Comparison of ENCODE assay signal across 1 cellular context in the genomic region with DNA sequence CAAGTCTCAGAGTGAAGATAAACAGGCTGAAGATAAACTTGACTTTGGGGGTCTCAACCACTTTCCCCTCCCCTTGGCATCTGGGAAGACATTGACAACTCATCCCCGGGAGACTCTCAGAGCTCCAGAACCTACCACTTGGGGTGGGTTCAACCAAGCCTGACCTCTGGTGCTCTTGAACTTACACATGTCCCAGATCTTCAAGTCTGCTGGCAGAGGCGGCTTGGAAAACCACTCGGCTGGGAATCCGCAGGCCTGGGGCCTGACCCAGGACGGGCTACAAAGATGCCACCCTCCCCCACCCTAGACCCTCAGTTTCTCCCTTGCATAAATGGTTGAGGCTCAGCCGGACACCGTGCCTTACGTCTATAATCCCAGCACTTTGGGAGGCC.
TF ChIP-seq lines count a peak whose summit lies in the region.

No MANE protein-coding gene starts in this region.

TF ChIP-seq in A549, 52 proteins besides CTCF, POLR2A, EP300 and RAD21 (continued from another document):
- TF ChIP-seq, protein P1, sequence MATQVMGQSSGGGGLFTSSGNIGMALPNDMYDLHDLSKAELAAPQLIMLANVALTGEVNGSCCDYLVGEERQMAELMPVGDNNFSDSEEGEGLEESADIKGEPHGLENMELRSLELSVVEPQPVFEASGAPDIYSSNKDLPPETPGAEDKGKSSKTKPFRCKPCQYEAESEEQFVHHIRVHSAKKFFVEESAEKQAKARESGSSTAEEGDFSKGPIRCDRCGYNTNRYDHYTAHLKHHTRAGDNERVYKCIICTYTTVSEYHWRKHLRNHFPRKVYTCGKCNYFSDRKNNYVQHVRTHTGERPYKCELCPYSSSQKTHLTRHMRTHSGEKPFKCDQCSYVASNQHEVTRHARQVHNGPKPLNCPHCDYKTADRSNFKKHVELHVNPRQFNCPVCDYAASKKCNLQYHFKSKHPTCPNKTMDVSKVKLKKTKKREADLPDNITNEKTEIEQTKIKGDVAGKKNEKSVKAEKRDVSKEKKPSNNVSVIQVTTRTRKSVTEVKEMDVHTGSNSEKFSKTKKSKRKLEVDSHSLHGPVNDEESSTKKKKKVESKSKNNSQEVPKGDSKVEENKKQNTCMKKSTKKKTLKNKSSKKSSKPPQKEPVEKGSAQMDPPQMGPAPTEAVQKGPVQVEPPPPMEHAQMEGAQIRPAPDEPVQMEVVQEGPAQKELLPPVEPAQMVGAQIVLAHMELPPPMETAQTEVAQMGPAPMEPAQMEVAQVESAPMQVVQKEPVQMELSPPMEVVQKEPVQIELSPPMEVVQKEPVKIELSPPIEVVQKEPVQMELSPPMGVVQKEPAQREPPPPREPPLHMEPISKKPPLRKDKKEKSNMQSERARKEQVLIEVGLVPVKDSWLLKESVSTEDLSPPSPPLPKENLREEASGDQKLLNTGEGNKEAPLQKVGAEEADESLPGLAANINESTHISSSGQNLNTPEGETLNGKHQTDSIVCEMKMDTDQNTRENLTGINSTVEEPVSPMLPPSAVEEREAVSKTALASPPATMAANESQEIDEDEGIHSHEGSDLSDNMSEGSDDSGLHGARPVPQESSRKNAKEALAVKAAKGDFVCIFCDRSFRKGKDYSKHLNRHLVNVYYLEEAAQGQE (IDR thresholded peaks at IDR 0.05) = no peak
- no peak for TF ChIP-seq MAFK (IDR thresholded peaks at IDR 0.05; ENCODE audit: partially characterized antibody)
- no peak for TF ChIP-seq FOSB (CRISPR knock-in tag; IDR thresholded peaks at IDR 0.05)
- no peak for TF ChIP-seq RCOR1 (IDR thresholded peaks at IDR 0.05; ENCODE audit: low read depth, low read length)
- no peak for TF ChIP-seq KDM5A (IDR thresholded peaks at IDR 0.05)
- no peak for TF ChIP-seq ZFP36 (IDR thresholded peaks at IDR 0.05; ENCODE audit: borderline replicate concordance, partially characterized antibody)
- no peak for TF ChIP-seq ZC3H11A (IDR thresholded peaks at IDR 0.05)
- TF ChIP-seq, protein P2, sequence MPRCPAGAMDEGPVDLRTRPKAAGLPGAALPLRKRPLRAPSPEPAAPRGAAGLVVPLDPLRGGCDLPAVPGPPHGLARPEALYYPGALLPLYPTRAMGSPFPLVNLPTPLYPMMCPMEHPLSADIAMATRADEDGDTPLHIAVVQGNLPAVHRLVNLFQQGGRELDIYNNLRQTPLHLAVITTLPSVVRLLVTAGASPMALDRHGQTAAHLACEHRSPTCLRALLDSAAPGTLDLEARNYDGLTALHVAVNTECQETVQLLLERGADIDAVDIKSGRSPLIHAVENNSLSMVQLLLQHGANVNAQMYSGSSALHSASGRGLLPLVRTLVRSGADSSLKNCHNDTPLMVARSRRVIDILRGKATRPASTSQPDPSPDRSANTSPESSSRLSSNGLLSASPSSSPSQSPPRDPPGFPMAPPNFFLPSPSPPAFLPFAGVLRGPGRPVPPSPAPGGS (IDR thresholded peaks at IDR 0.05) = no peak
- no peak for TF ChIP-seq FOSL2 (IDR thresholded peaks at IDR 0.05)
- no peak for TF ChIP-seq FOSL2 (CRISPR knock-in tag; IDR thresholded peaks at IDR 0.05)
- TF ChIP-seq CHD2 (IDR thresholded peaks at IDR 0.05; ENCODE audit: low read length, partially characterized antibody) = no peak
- no peak for TF ChIP-seq GATA3 (IDR thresholded peaks at IDR 0.05; ENCODE audit: borderline replicate concordance)
